ENCODE assay signal across 11 cellular contexts in the genomic region with DNA sequence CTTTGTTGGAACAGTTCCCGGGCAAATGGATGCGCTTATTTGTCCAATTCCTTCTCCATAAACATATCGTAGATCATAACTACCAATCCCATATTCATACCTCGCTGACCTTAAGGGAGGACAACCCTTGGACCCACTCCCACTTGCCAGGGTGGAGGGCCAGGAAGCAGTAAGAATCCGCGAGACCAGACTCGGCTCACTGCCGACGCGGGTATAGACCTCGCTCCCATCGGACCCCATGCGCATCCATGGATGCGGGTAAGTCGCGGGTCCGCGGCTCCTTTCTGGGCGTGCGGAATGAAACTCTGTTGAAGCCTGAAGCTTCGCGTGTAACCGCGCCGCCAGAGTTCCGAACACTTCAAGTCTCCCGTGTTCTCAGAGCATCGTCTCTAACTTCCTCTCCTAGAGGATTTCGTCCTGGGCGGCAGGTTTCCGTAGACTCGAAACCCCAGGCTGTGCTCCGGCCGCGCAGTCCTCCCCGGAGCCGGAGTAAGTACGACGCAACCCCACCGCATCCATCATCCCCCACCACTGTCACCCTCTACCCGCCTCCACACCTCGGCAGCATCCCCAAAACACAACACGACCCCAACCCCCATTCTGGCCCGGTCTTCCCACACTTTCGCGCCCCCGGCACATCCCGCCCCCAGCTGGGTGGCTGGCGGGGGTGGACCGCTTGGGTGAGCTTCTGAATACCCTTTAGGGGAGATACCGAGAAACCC. TPM values are rescaled to one million over a fixed set of nuclear protein-coding genes. Genes with fewer than 3 reads are reported as not detected.
DNase-seq lines count a peak whose midpoint lies in the region; ATAC-seq and TF ChIP-seq lines count a peak whose summit lies in the region.
"Had no signal": no experiment of that assay in that cellular context is flagged by ENCODE, and none has a peak within 500 bp of the region (broad histone marks: within the 10 kb centered on the region; RNA-seq: fewer than 3 reads in every experiment).

No MANE protein-coding gene starts in this region.

- no peak overlapping the region for H3K27ac Mint-ChIP-seq in activated T-cell treated with anti-CD3 and anti-CD28 coated beads, Interleukin-2, amount 50 U/mL, for 24 hours
- H3K27ac Mint-ChIP-seq in chondrocyte (ENCODE audit: unreplicated experiment), result peak overlapping the region; percentile 46

- no peak for TF ChIP-seq EP300 in transverse colon (IDR thresholded peaks at IDR 0.05; ENCODE audit: low read depth)
- TF ChIP-seq EP300 in sigmoid colon (IDR thresholded peaks at IDR 0.05), result no peak

- peak; percentile 17 for ATAC-seq in left lung
- no peak for ATAC-seq in GM18907 (IDR thresholded peaks at IDR 0.05; ENCODE audit: unreplicated experiment)

- H3K4me1 Mint-ChIP-seq in activated T-cell treated with anti-CD3 and anti-CD28 coated beads, Interleukin-2, amount 50 U/mL, for 24 hours (ENCODE audit: low read depth), result peaks cover 3% of the 10 kb centered on the region
- H3K4me1 Mint-ChIP-seq in chondrocyte (ENCODE audit: low read depth), result peaks cover 20% of the 10 kb centered on the region

- H3K36me3 ChIP-seq in left lung (no peaks in the 10 kb centered on the region), transverse colon (no peaks in the 10 kb centered on the region), sigmoid colon (no peaks in the 10 kb centered on the region)

- H3K9me3 ChIP-seq in left lung (no peaks in the 10 kb centered on the region), transverse colon (no peaks in the 10 kb centered on the region), sigmoid colon (no peaks in the 10 kb centered on the region)

- no peak overlapping the region for H3K27ac ChIP-seq in left lung
- no peak overlapping the region for H3K27ac ChIP-seq in transverse colon
- no peak overlapping the region for H3K27ac ChIP-seq in sigmoid colon

- WGBS in transverse colon (ENCODE audit: low coverage in 1 of 2), 2 donors, result 0 to 11% methylated on average over 2 to 48 of the region's 51 CpGs
- WGBS in sigmoid colon, 2 donors, result 4% methylated on average over 51 of the region's 51 CpGs

- H3K4me3 ChIP-seq in left lung (no peak overlapping the region), transverse colon (peak overlapping the region in 3 of 4 donors; percentile 11 to 42 (median 31)), sigmoid colon (peak overlapping the region in 2 of 4 donors; percentile 21 to 33)

- H3K4me3 Mint-ChIP-seq in activated T-cell treated with anti-CD3 and anti-CD28 coated beads, Interleukin-2, amount 50 U/mL, for 24 hours, result no peak overlapping the region
- peak overlapping the region; percentile 68 for H3K4me3 Mint-ChIP-seq in chondrocyte (ENCODE audit: unreplicated experiment)

- peak; percentile 22 for DNase-seq in activated T-cell treated with anti-CD3 and anti-CD28 coated beads, Interleukin-2, amount 50 U/mL, for 24 hours
- DNase-seq in activated T-cell treated with anti-CD3 and anti-CD28 coated beads for 4 hours, result no peak
- peak; percentile 82 for DNase-seq in chondrocyte (ENCODE audit: low spot score)
- DNase-seq in left lung, result peak in 1 of 2 donors; percentile 59
- peak; percentile 10 for DNase-seq in transverse colon
- DNase-seq in sigmoid colon, result no peak
- no peak for DNase-seq in NCI-H1092 (lab: John Stamatoyannopoulos, UW)
- DNase-seq: cerebellar nuclear complex, SIG-M5 had no signal

- intact Hi-C loops in left lung (cut with DNase I) (no loop called here), transverse colon (cut with DNase I; ENCODE audit: low total_unique reads) (no loop called here), sigmoid colon (cut with DNase I) (no loop called here)

- TF ChIP-seq POLR2A in transverse colon (IDR thresholded peaks at IDR 0.05), result no peak
- no peak for TF ChIP-seq POLR2A in sigmoid colon (IDR thresholded peaks at IDR 0.05)

- peaks cover 39% of the 10 kb centered on the region for H3K27me3 Mint-ChIP-seq in activated T-cell treated with anti-CD3 and anti-CD28 coated beads, Interleukin-2, amount 50 U/mL, for 24 hours
- H3K27me3 Mint-ChIP-seq in chondrocyte (ENCODE audit: low read depth), result peaks cover 60% of the 10 kb centered on the region

- H3K27me3 ChIP-seq in left lung, result peaks cover 60 to 74% of the 10 kb centered on the region in 2 donors
- peaks cover 91% of the 10 kb centered on the region for H3K27me3 ChIP-seq in transverse colon
- peaks cover 28 to 61% (median 32%) of the 10 kb centered on the region in 3 donors for H3K27me3 ChIP-seq in sigmoid colon

- TF ChIP-seq CTCF in chondrocyte (IDR thresholded peaks at IDR 0.05) (no peak), left lung (IDR thresholded peaks at IDR 0.05) (no peak), transverse colon (IDR thresholded peaks at IDR 0.05) (no peak), sigmoid colon (IDR thresholded peaks at IDR 0.05) (no peak)

- H3K9me3 Mint-ChIP-seq in activated T-cell treated with anti-CD3 and anti-CD28 coated beads, Interleukin-2, amount 50 U/mL, for 24 hours, result peaks cover 4% of the 10 kb centered on the region
- H3K9me3 Mint-ChIP-seq in chondrocyte (ENCODE audit: low read depth), result peaks cover 10% of the 10 kb centered on the region

- in situ Hi-C loops in transverse colon (cut with MboI; ENCODE audit: low pct_ligation_motif_present in 1 of 4, low pct_unique_long_range_greater_than_20kb in 1 of 4, low sequenced_read_pairs in 3 of 4), result no loop called here

- peaks cover 3% of the 10 kb centered on the region for H3K36me3 Mint-ChIP-seq in activated T-cell treated with anti-CD3 and anti-CD28 coated beads, Interleukin-2, amount 50 U/mL, for 24 hours (ENCODE audit: low read depth)
- peaks cover 4% of the 10 kb centered on the region for H3K36me3 Mint-ChIP-seq in chondrocyte (ENCODE audit: low read depth)

- H3K4me1 ChIP-seq in left lung (peaks cover 6 to 7% of the 10 kb centered on the region in 2 donors), transverse colon (peaks cover 0 to 26% (median 20%) of the 10 kb centered on the region in 4 donors), sigmoid colon (peaks cover 0 to 24% (median 15%) of the 10 kb centered on the region in 4 donors)

RNA-seq across cellular contexts. Expression of a gene that starts 1.0 kb away (rescaled TPM):
- 1.7 to 4.1 TPM (median 3.2 TPM) in 3 replicates for total RNA-seq in chondrocyte
- total RNA-seq in left lung, result under 1 TPM in 1 of 2 donors, not detected in 1; 0.97 TPM
- total RNA-seq in transverse colon, result under 1 TPM in 2 of 4 donors, not detected in 2; 0.14 to 0.16 TPM
- under 1 TPM in 2 of 4 donors, not detected in 2; under 0.01 to 0.49 TPM for total RNA-seq in sigmoid colon
- under 1 TPM in 2 of 3 donors, not detected in 1; under 0.01 to 0.09 TPM for polyA plus RNA-seq in sigmoid colon
- polyA plus RNA-seq: BJ had no signal

Comparison
In these comparisons a context has a peak if more than half of its experiments do, and no peak if none do; other contexts are left out.
1. DNase-seq: peak in activated T-cell treated with anti-CD3 and anti-CD28 coated beads, Interleukin-2, amount 50 U/mL, for 24 hours (single experiment), chondrocyte (single experiment) and transverse colon (single experiment); none in activated T-cell treated with anti-CD3 and anti-CD28 coated beads for 4 hours (single experiment), sigmoid colon (single experiment) and NCI-H1092 (single experiment).
2. H3K4me3 ChIP-seq: peak in transverse colon (3 of 4); none in left lung (0 of 2).